Comparison of ENCODE assay signal across 40 cellular contexts in the genomic region with DNA sequence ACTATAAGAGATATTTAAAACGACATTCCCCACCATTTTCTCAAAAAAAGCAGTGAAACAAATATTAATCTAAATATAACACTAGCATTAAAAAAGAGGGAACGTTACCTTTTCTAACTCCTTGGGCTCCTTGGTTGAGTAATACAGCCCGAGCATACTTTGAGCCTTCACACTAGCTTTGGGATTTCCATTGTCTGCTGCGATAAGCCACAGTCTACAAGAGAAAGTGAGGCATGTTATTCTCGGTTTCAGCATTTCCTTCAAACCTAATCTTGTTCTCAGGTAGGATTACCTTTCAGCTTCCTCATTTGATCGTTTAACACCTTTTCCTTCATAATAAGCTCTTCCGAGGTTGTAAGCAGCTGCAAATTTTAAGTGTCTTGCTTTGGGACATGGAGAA.
"Had no signal": no experiment of that assay in that cellular context is flagged by ENCODE, and none has a peak within 500 bp of the region (broad histone marks: within the 10 kb centered on the region; RNA-seq: fewer than 3 reads in every experiment).

No MANE protein-coding gene starts in this region.

- H3K4me1 ChIP-seq: adrenal gland, ascending aorta, breast epithelium had no signal

- H3K27ac ChIP-seq: adrenal gland, ascending aorta, body of pancreas, brain microvascular endothelial cell, breast epithelium, cardiac muscle cell had no signal

- H3K27me3 ChIP-seq: adrenal gland, ascending aorta, body of pancreas, brain microvascular endothelial cell, breast epithelium, cardiac muscle cell had no signal

- H3K4me3 Mint-ChIP-seq: activated naive CD4-positive, alpha-beta T cell treated with anti-CD3 and anti-CD28 coated beads for 36 hours; activated naive CD4-positive, alpha-beta T cell treated with anti-CD3 and anti-CD28 coated beads, Interleukin-2, amount 10 ng/mL, durations not matched to agents 7 days and 5 days; activated naive CD4-positive, alpha-beta T cell treated with anti-CD3 and anti-CD28 coated beads, Interleukin-2, amount 50 U/mL, for 24 hours; activated naive CD8-positive, alpha-beta T cell; activated naive CD8-positive, alpha-beta T cell treated with anti-CD3 and anti-CD28 coated beads for 36 hours; activated naive CD8-positive, alpha-beta T cell treated with anti-CD3 and anti-CD28 coated beads, Interleukin-2, amount 10 ng/mL, durations not matched to agents 7 days and 5 days; activated naive CD8-positive, alpha-beta T cell treated with anti-CD3 and anti-CD28 coated beads, Interleukin-2, amount 50 U/mL, for 24 hours; activated T-cell treated with anti-CD3 and anti-CD28 coated beads, Interleukin-2, amount 50 U/mL, for 24 hours; activated T-cell treated with anti-CD3 and anti-CD28 coated beads, Interleukin-2, amount 50 U/mL, for 4 hours; activated T-cell treated with anti-CD3 and anti-CD28 coated beads, Interleukin-2, amount 50 U/mL, for 72 hours; activated T-helper 1 cell treated with anti-CD3 and anti-CD28 coated beads, Interleukin-12 subunit alpha, Interleukin-12 subunit beta, Interleukin-2, Interleukin-4 antibody, amounts not matched to agents 30 ng/mL and 10 ng/mL and 1 ng/mL, durations not matched to agents 14 hours and 24 hours and 36 hours; activated T-helper 17 cell treated with anti-CD3 and anti-CD28 coated beads, Interleukin-2, amount 50 U/mL, for 72 hours; brain; central memory CD8-positive, alpha-beta T cell had no signal

- ATAC-seq: activated naive CD4-positive, alpha-beta T cell treated with anti-CD3 and anti-CD28 coated beads, Interleukin-2, amount 50 U/mL, for 72 hours; activated naive CD8-positive, alpha-beta T cell treated with anti-CD3 and anti-CD28 coated beads, Interleukin-2, amount 50 U/mL, for 24 hours; activated T-cell treated with anti-CD3 and anti-CD28 coated beads, Interleukin-2, amount 50 U/mL, for 4 hours; activated T-cell treated with anti-CD3 and anti-CD28 coated beads, Interleukin-2, amount 50 U/mL, for 72 hours; activated T-helper 17 cell treated with anti-CD3 and anti-CD28 coated beads, Interleukin-2, amount 50 U/mL, for 72 hours; body of pancreas had no signal

- FAIRE-seq: astrocyte, bronchial epithelial cell had no signal

- DNase-seq: activated effector memory CD4-positive, alpha-beta T cell treated with anti-CD3 and anti-CD28 coated beads, Interleukin-2, amount 50 U/mL, for 16 hours; activated gamma-delta T cell; activated gamma-delta T cell treated with Interleukin-2 at 50 U/mL for 16 hours; activated naive CD4-positive, alpha-beta T cell; activated naive CD4-positive, alpha-beta T cell treated with anti-CD3 and anti-CD28 coated beads for 36 hours; activated naive CD4-positive, alpha-beta T cell treated with anti-CD3 and anti-CD28 coated beads, Interleukin-2, amount 10 ng/mL, durations not matched to agents 7 days and 5 days; activated naive CD4-positive, alpha-beta T cell treated with anti-CD3 and anti-CD28 coated beads, Interleukin-2, amount 50 U/mL, for 16 hours; activated naive CD4-positive, alpha-beta T cell treated with Interleukin-2 at 50 U/mL for 16 hours; activated naive CD8-positive, alpha-beta T cell treated with anti-CD3 and anti-CD28 coated beads for 36 hours; activated naive CD8-positive, alpha-beta T cell treated with anti-CD3 and anti-CD28 coated beads, Interleukin-2, amount 10 ng/mL, durations not matched to agents 7 days and 5 days; activated naive CD8-positive, alpha-beta T cell treated with anti-CD3 and anti-CD28 coated beads, Interleukin-2, amount 50 U/mL, for 24 hours; activated T-cell treated with anti-CD3 and anti-CD28 coated beads for 4 hours; activated T-cell treated with anti-CD3 and anti-CD28 coated beads, Interleukin-2, amount 50 U/mL, for 1 hour; activated T-cell treated with anti-CD3 and anti-CD28 coated beads, Interleukin-2, amount 50 U/mL, for 24 hours; activated T-cell treated with anti-CD3 and anti-CD28 coated beads, Interleukin-2, amount 50 U/mL, for 4 hours; activated T-cell treated with anti-CD3 and anti-CD28 coated beads, Interleukin-2, amount 50 U/mL, for 48 hours; activated T-cell treated with anti-CD3 and anti-CD28 coated beads, Interleukin-2, amount 50 U/mL, for 72 hours; adrenal gland; amniotic stem cell; amygdala; anterior cingulate cortex; aorta; body of pancreas; brain microvascular endothelial cell; caudate nucleus; central memory CD4-positive, alpha-beta T cell; cerebellar nuclear complex had no signal

- H3K4me3 ChIP-seq: adrenal gland, ascending aorta, body of pancreas, breast epithelium, cardiac muscle cell had no signal

- H3K36me3 Mint-ChIP-seq: activated naive CD4-positive, alpha-beta T cell treated with anti-CD3 and anti-CD28 coated beads, Interleukin-2, amount 10 ng/mL, durations not matched to agents 7 days and 5 days had no signal

- H3K27me3 Mint-ChIP-seq: activated naive CD4-positive, alpha-beta T cell treated with anti-CD3 and anti-CD28 coated beads, Interleukin-2, amount 10 ng/mL, durations not matched to agents 7 days and 5 days; activated naive CD4-positive, alpha-beta T cell treated with anti-CD3 and anti-CD28 coated beads, Interleukin-2, amount 50 U/mL, for 24 hours; activated naive CD8-positive, alpha-beta T cell; activated naive CD8-positive, alpha-beta T cell treated with anti-CD3 and anti-CD28 coated beads for 36 hours; activated naive CD8-positive, alpha-beta T cell treated with anti-CD3 and anti-CD28 coated beads, Interleukin-2, amount 10 ng/mL, durations not matched to agents 7 days and 5 days; activated naive CD8-positive, alpha-beta T cell treated with anti-CD3 and anti-CD28 coated beads, Interleukin-2, amount 50 U/mL, for 24 hours; activated T-cell treated with anti-CD3 and anti-CD28 coated beads, Interleukin-2, amount 50 U/mL, for 24 hours; activated T-helper 17 cell treated with anti-CD3 and anti-CD28 coated beads, Interleukin-2, amount 50 U/mL, for 72 hours; brain; central memory CD8-positive, alpha-beta T cell had no signal

- H3K27ac Mint-ChIP-seq: activated naive CD4-positive, alpha-beta T cell treated with anti-CD3 and anti-CD28 coated beads for 36 hours; activated naive CD4-positive, alpha-beta T cell treated with anti-CD3 and anti-CD28 coated beads, Interleukin-2, amount 10 ng/mL, durations not matched to agents 7 days and 5 days; activated naive CD4-positive, alpha-beta T cell treated with anti-CD3 and anti-CD28 coated beads, Interleukin-2, amount 50 U/mL, for 24 hours; activated naive CD4-positive, alpha-beta T cell treated with anti-CD3 and anti-CD28 coated beads, Interleukin-2, amount 50 U/mL, for 72 hours; activated naive CD8-positive, alpha-beta T cell; activated naive CD8-positive, alpha-beta T cell treated with anti-CD3 and anti-CD28 coated beads for 36 hours; activated naive CD8-positive, alpha-beta T cell treated with anti-CD3 and anti-CD28 coated beads, Interleukin-2, amount 10 ng/mL, durations not matched to agents 7 days and 5 days; activated naive CD8-positive, alpha-beta T cell treated with anti-CD3 and anti-CD28 coated beads, Interleukin-2, amount 50 U/mL, for 24 hours; activated T-cell treated with anti-CD3 and anti-CD28 coated beads, Interleukin-2, amount 50 U/mL, for 24 hours; activated T-cell treated with anti-CD3 and anti-CD28 coated beads, Interleukin-2, amount 50 U/mL, for 72 hours; activated T-helper 1 cell treated with anti-CD3 and anti-CD28 coated beads, Interleukin-12 subunit alpha, Interleukin-12 subunit beta, Interleukin-2, Interleukin-4 antibody, amounts not matched to agents 30 ng/mL and 10 ng/mL and 1 ng/mL, durations not matched to agents 14 hours and 24 hours and 36 hours; activated T-helper 17 cell treated with anti-CD3 and anti-CD28 coated beads, Interleukin-2, amount 50 U/mL, for 72 hours; activated T-helper 2 cell treated with anti-CD3 and anti-CD28 coated beads, Interferon-gamma antibody, Interleukin-2, Interleukin-4, amounts not matched to agents 10 μg/mL and 5 μg/mL and 100 μg/mL, durations not matched to agents 14 hours and 24 hours and 36 hours had no signal

- H3K4me1 Mint-ChIP-seq: activated naive CD4-positive, alpha-beta T cell treated with anti-CD3 and anti-CD28 coated beads, Interleukin-2, amount 10 ng/mL, durations not matched to agents 7 days and 5 days; activated naive CD4-positive, alpha-beta T cell treated with anti-CD3 and anti-CD28 coated beads, Interleukin-2, amount 50 U/mL, for 24 hours; activated naive CD8-positive, alpha-beta T cell treated with anti-CD3 and anti-CD28 coated beads for 36 hours; activated naive CD8-positive, alpha-beta T cell treated with anti-CD3 and anti-CD28 coated beads, Interleukin-2, amount 10 ng/mL, durations not matched to agents 7 days and 5 days; activated naive CD8-positive, alpha-beta T cell treated with anti-CD3 and anti-CD28 coated beads, Interleukin-2, amount 50 U/mL, for 24 hours; activated T-helper 17 cell treated with anti-CD3 and anti-CD28 coated beads, Interleukin-2, amount 50 U/mL, for 72 hours; central memory CD8-positive, alpha-beta T cell had no signal

- H3K36me3 ChIP-seq: adrenal gland, breast epithelium, cardiac muscle cell had no signal

- H3K9me3 ChIP-seq: adrenal gland, ascending aorta, body of pancreas, breast epithelium had no signal

- H3K9me3 Mint-ChIP-seq: activated naive CD4-positive, alpha-beta T cell treated with anti-CD3 and anti-CD28 coated beads for 36 hours; activated naive CD4-positive, alpha-beta T cell treated with anti-CD3 and anti-CD28 coated beads, Interleukin-2, amount 10 ng/mL, durations not matched to agents 7 days and 5 days; activated naive CD4-positive, alpha-beta T cell treated with anti-CD3 and anti-CD28 coated beads, Interleukin-2, amount 50 U/mL, for 24 hours; activated naive CD4-positive, alpha-beta T cell treated with anti-CD3 and anti-CD28 coated beads, Interleukin-2, amount 50 U/mL, for 72 hours; activated naive CD8-positive, alpha-beta T cell treated with anti-CD3 and anti-CD28 coated beads for 36 hours; activated naive CD8-positive, alpha-beta T cell treated with anti-CD3 and anti-CD28 coated beads, Interleukin-2, amount 10 ng/mL, durations not matched to agents 7 days and 5 days; activated naive CD8-positive, alpha-beta T cell treated with anti-CD3 and anti-CD28 coated beads, Interleukin-2, amount 50 U/mL, for 24 hours; activated T-cell treated with anti-CD3 and anti-CD28 coated beads, Interleukin-2, amount 50 U/mL, for 24 hours; activated T-cell treated with anti-CD3 and anti-CD28 coated beads, Interleukin-2, amount 50 U/mL, for 4 hours; activated T-cell treated with anti-CD3 and anti-CD28 coated beads, Interleukin-2, amount 50 U/mL, for 72 hours; activated T-helper 1 cell treated with anti-CD3 and anti-CD28 coated beads, Interleukin-12 subunit alpha, Interleukin-12 subunit beta, Interleukin-2, Interleukin-4 antibody, amounts not matched to agents 30 ng/mL and 10 ng/mL and 1 ng/mL, durations not matched to agents 14 hours and 24 hours and 36 hours; activated T-helper 17 cell treated with anti-CD3 and anti-CD28 coated beads, Interleukin-2, amount 50 U/mL, for 72 hours; activated T-helper 2 cell treated with anti-CD3 and anti-CD28 coated beads, Interferon-gamma antibody, Interleukin-2, Interleukin-4, amounts not matched to agents 10 μg/mL and 5 μg/mL and 100 μg/mL, durations not matched to agents 14 hours and 24 hours and 36 hours; central memory CD8-positive, alpha-beta T cell had no signal
